8 cellular contexts compared by ENCODE assay signal in genomic region chr15:45349671-45350070, GRCh38.
"Had no signal": no experiment of that assay in that cellular context is flagged by ENCODE, and none has a peak within 500 bp of the region (broad histone marks: within the 10 kb centered on the region; RNA-seq: fewer than 3 reads in every experiment).

No MANE protein-coding gene starts in this region.

- ATAC-seq: GM12878 had no signal

- H3K4me3 ChIP-seq: GM12878 had no signal

- DNase-seq: GDM1, GF-D8 had no signal

- FAIRE-seq: G401.6, GM12878, GM12891, GM12892, GM18507, GM19239 had no signal
